Comparison of ENCODE assay signal across 1 cellular context in genomic region chr14:104086661-104087461, GRCh38.
TF ChIP-seq lines count a peak whose summit lies in the region.

No MANE protein-coding gene starts in this region.

TF ChIP-seq in HepG2, 621 proteins besides CTCF, POLR2A, EP300 and RAD21:
- TF ChIP-seq HIVEP1 (CRISPR knock-in tag; IDR thresholded peaks at IDR 0.05), result 0 out of 2 replicates have a peak, but pooled peaks have one; percentile 0
- no peak for TF ChIP-seq PREB (CRISPR knock-in tag; IDR thresholded peaks at IDR 0.05)
- no peak for TF ChIP-seq KDM2A (CRISPR knock-in tag; IDR thresholded peaks at IDR 0.05; ENCODE audit: borderline replicate concordance, low read depth)
